8 cellular contexts compared by ENCODE assay signal in genomic region chr19:35748106-35749020, GRCh38. TPM values are rescaled to one million over a fixed set of nuclear protein-coding genes. Genes with fewer than 3 reads are reported as not detected.
DNase-seq lines count a peak whose midpoint lies in the region; ATAC-seq, FAIRE-seq and TF ChIP-seq lines count a peak whose summit lies in the region.

LIN37 (plus strand) TSS chr19:35748576; CDS start chr19:35748725, 149 bp downstream.

- intact Hi-C loops in adrenal gland (cut with DNase I): no loop called here
- intact Hi-C loops in heart left ventricle (cut with DNase I): loop anchor here in 4 of 10 donors (5.0 to 10.0 kb wide), 4 partner anchors 101 to 306 kb away; partner anchors contain the start of genes LRFN3 (in 2 of the 4), COX6B1 (in 1 of the 4), THAP8 (in 1 of the 4) and WDR62 (in 1 of the 4)

- no peaks in the 10 kb centered on the region for H3K27me3 Mint-ChIP-seq in T-cell

- peak within 1 kb of the TSS in 3 of 4 donors; percentile 56 to 87 (median 76) for H3K4me3 ChIP-seq in adrenal gland
- peak within 1 kb of the TSS; percentile 64 to 95 (median 86) for H3K4me3 ChIP-seq in heart left ventricle
- peak within 1 kb of the TSS; percentile 62 to 92 (median 85) for H3K4me3 ChIP-seq in upper lobe of left lung

- peaks cover 10% of the 10 kb centered on the region for H3K36me3 Mint-ChIP-seq in T-cell

- peak; percentile 63 for ATAC-seq in HG02840 (IDR thresholded peaks at IDR 0.05; ENCODE audit: low FRiP score, unreplicated experiment)
- peak; percentile 72 to 75 (median 73) for ATAC-seq in T-cell (replicated peaks in 1 of 4)
- ATAC-seq in heart left ventricle: peak; percentile 83 to 90 (median 88)
- peak; percentile 92 to 96 for ATAC-seq in upper lobe of left lung (ENCODE audit: low FRiP score in 2 of 2)

- TF ChIP-seq POLR2A in GM12891 (IDR thresholded peaks at IDR 0.05; ENCODE audit: low read depth, low read length) (peak; percentile 26; the same call in 1 of the 2 replicates), adrenal gland (IDR thresholded peaks at IDR 0.05) (peak; percentile 91 to 95), heart left ventricle (IDR thresholded peaks at IDR 0.05) (peak; percentile 94 to 98), upper lobe of left lung (IDR thresholded peaks at IDR 0.05) (peak in 3 of 4 donors; percentile 55 to 92 (median 91))

- FAIRE-seq in GM12891 (lab: Jason Lieb, UNC): peak; percentile 98

- H3K27ac ChIP-seq in adrenal gland (peak within 1 kb of the TSS in 4 of 5 donors; percentile 46 to 78 (median 62)), heart left ventricle (peak within 1 kb of the TSS in 11 of 12 donors; percentile 64 to 94 (median 80)), upper lobe of left lung (peak within 1 kb of the TSS; percentile 58 to 92 (median 80))

- TF ChIP-seq CTCF in adrenal gland (IDR thresholded peaks at IDR 0.05) (peak in 3 of 6 experiments; percentile 11 to 41 (median 41)), heart left ventricle (IDR thresholded peaks at IDR 0.05) (peak in 6 of 12 donors; percentile 13 to 54 (median 20)), upper lobe of left lung (IDR thresholded peaks at IDR 0.05) (peak in 4 of 6 experiments; percentile 23 to 62 (median 50))

- H3K4me1 Mint-ChIP-seq in T-cell: peaks cover 39 to 53% (median 43%) of the 10 kb centered on the region in 3 donors

- H3K4me3 Mint-ChIP-seq in T-cell: peak within 1 kb of the TSS; percentile 95 to 97 (median 96)

- CTCF ChIA-PET in T-cell (lab: Charles Lee): interaction anchor here in 1 of 2 donors (0.6 to 1.0 kb wide), 10 partner anchors 34 to 607 kb away, joined by 3 to 5 read pairs (median 4); partner anchors contain the start of gene COX6B1

- H3K4me1 ChIP-seq in adrenal gland (replicated peaks in 1 of 2) (peaks cover 21 to 40% of the 10 kb centered on the region in 2 donors), heart left ventricle (peaks cover 10 to 54% (median 32%) of the 10 kb centered on the region in 12 donors), upper lobe of left lung (peaks cover 35 to 49% (median 41%) of the 10 kb centered on the region in 4 donors)

- H3K36me3 ChIP-seq in adrenal gland (replicated peaks in 1 of 2) (peaks cover 0 to 14% of the 10 kb centered on the region in 2 donors), heart left ventricle (peaks cover 0 to 22% (median 15%) of the 10 kb centered on the region in 9 donors), upper lobe of left lung (peaks cover 5 to 25% (median 15%) of the 10 kb centered on the region in 4 donors)

- H3K27me3 ChIP-seq in adrenal gland (no peaks in the 10 kb centered on the region), heart left ventricle (no peaks in the 10 kb centered on the region), upper lobe of left lung (no peaks in the 10 kb centered on the region)

- POLR2A ChIA-PET in T-cell (lab: Charles Lee): interaction anchor here (0.6 to 1.1 kb wide), 4 partner anchors 24 to 100 kb away, joined by 3 to 5 read pairs (median 4); partner anchors contain the start of gene COX6B1 (in 1 of the 2)

- H3K27ac Mint-ChIP-seq in T-cell: peak within 1 kb of the TSS; percentile 95 to 97

- no peaks in the 10 kb centered on the region for H3K9me3 ChIP-seq in adrenal gland (replicated peaks in 1 of 3)
- no peaks in the 10 kb centered on the region for H3K9me3 ChIP-seq in heart left ventricle
- no peaks in the 10 kb centered on the region for H3K9me3 ChIP-seq in upper lobe of left lung

- DNase-seq in GM12891 (ENCODE audit: insufficient read length, low spot score) (peak; percentile 84), NCI-H1436 treated with DMSO at 0.1 percent for 48 hours (lab: John Stamatoyannopoulos, UW) (peak; percentile 94), T-cell (peak; percentile 95 to 100 (median 99)), adrenal gland (peak; percentile 99 to 100 (median 99)), heart left ventricle (peak; percentile 98 to 100 (median 99)), pons (ENCODE audit: low spot score) (peak; percentile 100), upper lobe of left lung (peak; percentile 100)

- WGBS in adrenal gland, 4 donors: 1% methylated on average over 42 to 45 of the region's 45 CpGs
- WGBS in heart left ventricle, 4 donors: 0 to 1% (median 1%) methylated on average over 35 to 45 of the region's 45 CpGs
- 0 to 1% methylated on average over 21 to 45 of the region's 45 CpGs for WGBS in upper lobe of left lung, 2 donors

- no peaks in the 10 kb centered on the region for H3K9me3 Mint-ChIP-seq in T-cell

- TF ChIP-seq EP300 in upper lobe of left lung (IDR thresholded peaks at IDR 0.05): no peak

TF ChIP-seq in GM12891, 5 proteins besides CTCF, POLR2A, EP300 and RAD21:
- TF ChIP-seq PAX5 (IDR thresholded peaks at IDR 0.05; ENCODE audit: insufficient read depth, low read length, severe bottlenecking) (no peak), POLR2AphosphoS5 (IDR thresholded peaks at IDR 0.05; ENCODE audit: low read depth, low read length) (0 out of 2 replicates have a peak, but pooled peaks have one; percentile 31), POU2F2 (IDR thresholded peaks at IDR 0.05; ENCODE audit: low read depth, low read length) (peak; percentile 55; the same call in 1 of the 2 replicates), TAF1 (IDR thresholded peaks at IDR 0.05; ENCODE audit: low read depth, low read length) (no peak), SPI1 (IDR thresholded peaks at IDR 0.05; ENCODE audit: low read depth, low read length) (no peak)

RNA-seq across cellular contexts. Expression of gene LIN37, which starts in this region (rescaled TPM):
- 9.9 TPM for polyA plus RNA-seq in GM12891 (2012; ENCODE audit: low read depth, missing spikeins)
- total RNA-seq in T-cell (10 to 100 TPM; 11.8 to 23.6 (median 22.8) TPM), adrenal gland (10 to 100 TPM in 7 of 8 donors, 1 to 10 TPM in 1; 6.0 to 28.2 (median 12.5) TPM), heart left ventricle (10 to 100 TPM in 3 of 9 donors, 1 to 10 TPM in 6; 3.7 to 12.2 (median 7.6) TPM), upper lobe of left lung (10 to 100 TPM in 3 of 6 donors, 1 to 10 TPM in 3; 4.0 to 16.9 (median 10.9) TPM)
- polyA plus RNA-seq in adrenal gland (100 to 1,000 TPM in 1 of 3 donors, 10 to 100 TPM in 2; 11.3 to 137 (median 75.9) TPM), heart left ventricle (10 to 100 TPM; 20.1 to 23.0 TPM)

Comparison
In these comparisons a context has a peak if more than half of its experiments do, and no peak if none do; other contexts are left out.
1. Peak in every context shown above with its lines: DNase-seq, ATAC-seq, H3K4me3 ChIP-seq and H3K27ac ChIP-seq.
2. POLR2A ChIP-seq: peak in every context shown above with its lines; median percentile 96 in heart left ventricle; 93 in adrenal gland; 91 in upper lobe of left lung; 26 in GM12891.